ENCODE assay signal across 16 cellular contexts in the genomic region with DNA sequence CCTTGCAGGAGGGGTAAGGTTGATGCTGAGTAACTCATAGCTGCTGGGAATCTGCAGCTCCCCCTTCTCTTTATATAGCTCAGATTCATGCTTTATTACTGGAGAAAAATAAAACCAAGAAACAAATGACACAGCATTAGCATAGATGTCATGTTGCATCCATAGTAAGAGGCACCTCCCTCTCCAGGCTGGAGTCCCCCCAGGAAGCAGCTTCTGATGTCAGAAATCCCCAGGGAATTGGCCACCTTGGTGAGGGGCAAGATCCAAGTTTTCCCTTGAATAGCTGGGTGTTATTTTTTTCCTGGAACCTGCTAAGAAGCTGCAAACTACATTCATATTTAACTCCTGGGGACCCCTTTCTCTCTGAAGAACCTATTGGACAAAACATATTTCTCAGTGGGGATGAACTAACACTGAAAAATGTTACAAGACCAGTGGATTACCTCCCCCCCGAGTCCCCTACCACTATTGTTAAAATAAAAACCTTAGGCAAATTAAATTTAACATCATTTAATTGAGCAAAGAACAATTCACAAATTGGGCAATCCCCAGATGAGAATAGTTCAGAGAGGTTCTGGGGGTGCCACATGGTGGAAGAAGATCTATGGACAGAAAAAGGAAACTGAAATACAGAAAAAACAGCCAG.
DNase-seq lines count a peak whose midpoint lies in the region; ATAC-seq and TF ChIP-seq lines count a peak whose summit lies in the region.
"Had no signal": no experiment of that assay in that cellular context is flagged by ENCODE, and none has a peak within 500 bp of the region (broad histone marks: within the 10 kb centered on the region; RNA-seq: fewer than 3 reads in every experiment).

No MANE protein-coding gene starts in this region.

- CTCF ChIA-PET in activated CD4-positive, alpha-beta T cell treated with anti-CD3 and anti-CD28 coated beads for 36 hours (lab: Charles Lee) = interaction anchor here (0.6 to 2.4 kb wide), 4 partner anchors 13 to 33 kb away, joined by 3 to 18 read pairs (median 3); no protein-coding TSS in a partner anchor
- CTCF ChIA-PET in activated CD4-positive, alpha-beta T cell treated with anti-CD3 and anti-CD28 coated beads, Interleukin-2, amount 10 ng/mL, durations not matched to agents 7 days and 5 days (lab: Charles Lee) = interaction anchor here (0.8 to 1.4 kb wide), 4 partner anchors 14 to 261 kb away, joined by 3 to 4 read pairs (median 4); no protein-coding TSS in a partner anchor

- 30 to 75% methylated on average over 1 of the region's 1 CpG for WGBS in esophagus squamous epithelium, 2 donors
- WGBS in stomach, 5 donors = 14 to 82% (median 57%) methylated on average over 1 of the region's 1 CpG

- peaks cover 15% of the 10 kb centered on the region for H3K4me1 Mint-ChIP-seq in activated CD4-positive, alpha-beta T cell treated with anti-CD3 and anti-CD28 coated beads for 36 hours
- H3K4me1 Mint-ChIP-seq in activated CD4-positive, alpha-beta T cell treated with anti-CD3 and anti-CD28 coated beads, Interleukin-2, amount 10 ng/mL, durations not matched to agents 7 days and 5 days = no peaks in the 10 kb centered on the region
- peaks cover 17% of the 10 kb centered on the region for H3K4me1 Mint-ChIP-seq in stimulated activated naive CD8-positive, alpha-beta T cell treated with anti-CD3 and anti-CD28 coated beads, Interleukin-15, Interleukin-2, amounts not matched to agents 100 ng/mL and 50 ng/mL, for 24 hours (ENCODE audit: low read depth)
- no peaks in the 10 kb centered on the region for H3K4me1 Mint-ChIP-seq in stimulated activated naive CD8-positive, alpha-beta T cell treated with anti-CD3 and anti-CD28 coated beads, Interleukin-15, amount 100 ng/mL, for 72 hours
- H3K4me1 Mint-ChIP-seq: CD4-positive, CD25-positive, alpha-beta regulatory T cell had no signal

- peaks cover 26% of the 10 kb centered on the region for H3K27me3 Mint-ChIP-seq in activated CD4-positive, alpha-beta T cell treated with anti-CD3 and anti-CD28 coated beads for 36 hours
- peaks cover 7% of the 10 kb centered on the region for H3K27me3 Mint-ChIP-seq in activated CD4-positive, alpha-beta T cell treated with anti-CD3 and anti-CD28 coated beads, Interleukin-2, amount 10 ng/mL, durations not matched to agents 7 days and 5 days
- peaks cover 30% of the 10 kb centered on the region for H3K27me3 Mint-ChIP-seq in stimulated activated naive CD8-positive, alpha-beta T cell treated with anti-CD3 and anti-CD28 coated beads, Interleukin-15, Interleukin-2, amounts not matched to agents 100 ng/mL and 50 ng/mL, for 24 hours
- peaks cover 36% of the 10 kb centered on the region for H3K27me3 Mint-ChIP-seq in stimulated activated naive CD8-positive, alpha-beta T cell treated with anti-CD3 and anti-CD28 coated beads, Interleukin-15, amount 100 ng/mL, for 72 hours

- no peaks in the 10 kb centered on the region for H3K27me3 ChIP-seq in esophagus squamous epithelium
- no peaks in the 10 kb centered on the region for H3K27me3 ChIP-seq in stomach
- H3K27me3 ChIP-seq: BLaER1 had no signal

- H3K4me3 Mint-ChIP-seq in activated CD4-positive, alpha-beta T cell treated with anti-CD3 and anti-CD28 coated beads for 36 hours = no peak overlapping the region
- H3K4me3 Mint-ChIP-seq in activated CD4-positive, alpha-beta T cell treated with anti-CD3 and anti-CD28 coated beads, Interleukin-2, amount 10 ng/mL, durations not matched to agents 7 days and 5 days = no peak overlapping the region
- H3K4me3 Mint-ChIP-seq in stimulated activated naive CD8-positive, alpha-beta T cell treated with anti-CD3 and anti-CD28 coated beads, Interleukin-15, Interleukin-2, amounts not matched to agents 100 ng/mL and 50 ng/mL, for 24 hours = no peak overlapping the region
- no peak overlapping the region for H3K4me3 Mint-ChIP-seq in stimulated activated naive CD8-positive, alpha-beta T cell treated with anti-CD3 and anti-CD28 coated beads, Interleukin-15, amount 100 ng/mL, for 72 hours
- H3K4me3 Mint-ChIP-seq: CD4-positive, CD25-positive, alpha-beta regulatory T cell had no signal

- H3K27ac ChIP-seq in esophagus squamous epithelium (peak overlapping the region in 3 of 4 donors; percentile 48 to 87 (median 53)), stomach (peak overlapping the region in 3 of 5 donors; percentile 36 to 62 (median 53))
- H3K27ac ChIP-seq: 22Rv1, BLaER1 had no signal

- H3K9me3 ChIP-seq in esophagus squamous epithelium (peaks cover 0 to 4% (median 0%) of the 10 kb centered on the region in 3 donors), stomach (peaks cover 0 to 8% (median 0%) of the 10 kb centered on the region in 4 donors)

- peak; percentile 31 for ATAC-seq in activated CD4-positive, alpha-beta T cell treated with anti-CD3 and anti-CD28 coated beads for 36 hours
- ATAC-seq in stimulated activated naive CD8-positive, alpha-beta T cell treated with anti-CD3 and anti-CD28 coated beads, Interleukin-15, amount 100 ng/mL, for 72 hours = no peak
- ATAC-seq: GM12878, HCT116 had no signal

- peaks cover 0 to 25% (median 0%) of the 10 kb centered on the region in 3 donors for H3K4me1 ChIP-seq in esophagus squamous epithelium
- no peaks in the 10 kb centered on the region for H3K4me1 ChIP-seq in stomach
- H3K4me1 ChIP-seq: BLaER1 had no signal

- no peak for TF ChIP-seq EP300 in stomach (IDR thresholded peaks at IDR 0.05)

- intact Hi-C loops in activated CD4-positive, alpha-beta T cell treated with anti-CD3 and anti-CD28 coated beads for 36 hours (cut with DNase I, micrococcal nuclease) = no loop called here
- intact Hi-C loops in esophagus squamous epithelium (cut with DNase I) = no loop called here
- intact Hi-C loops in stomach (cut with DNase I; ENCODE audit: low total_unique reads) = no loop called here

- H3K36me3 ChIP-seq in esophagus squamous epithelium = no peaks in the 10 kb centered on the region
- no peaks in the 10 kb centered on the region for H3K36me3 ChIP-seq in stomach
- H3K36me3 ChIP-seq: BLaER1 had no signal

- POLR2A ChIA-PET in activated CD4-positive, alpha-beta T cell treated with anti-CD3 and anti-CD28 coated beads for 36 hours (lab: Charles Lee) = interaction anchor here (0.6 to 1.0 kb wide), 2 partner anchors 163 to 164 kb away, joined by 3 read pairs; partner anchors contain the start of gene NAMPT
- POLR2A ChIA-PET in activated CD4-positive, alpha-beta T cell treated with anti-CD3 and anti-CD28 coated beads, Interleukin-2, amount 10 ng/mL, durations not matched to agents 7 days and 5 days (lab: Charles Lee) = no interaction called here

- no peak for TF ChIP-seq POLR2A in esophagus squamous epithelium (IDR thresholded peaks at IDR 0.05)
- no peak for TF ChIP-seq POLR2A in stomach (IDR thresholded peaks at IDR 0.05)

- H3K36me3 Mint-ChIP-seq in activated CD4-positive, alpha-beta T cell treated with anti-CD3 and anti-CD28 coated beads for 36 hours (ENCODE audit: low read depth) = peaks cover 12% of the 10 kb centered on the region
- H3K36me3 Mint-ChIP-seq in activated CD4-positive, alpha-beta T cell treated with anti-CD3 and anti-CD28 coated beads, Interleukin-2, amount 10 ng/mL, durations not matched to agents 7 days and 5 days (ENCODE audit: low read depth) = no peaks in the 10 kb centered on the region
- peaks cover 15% of the 10 kb centered on the region for H3K36me3 Mint-ChIP-seq in stimulated activated naive CD8-positive, alpha-beta T cell treated with anti-CD3 and anti-CD28 coated beads, Interleukin-15, Interleukin-2, amounts not matched to agents 100 ng/mL and 50 ng/mL, for 24 hours (ENCODE audit: low read depth)
- H3K36me3 Mint-ChIP-seq: CD4-positive, CD25-positive, alpha-beta regulatory T cell had no signal

- H3K27ac Mint-ChIP-seq in activated CD4-positive, alpha-beta T cell treated with anti-CD3 and anti-CD28 coated beads for 36 hours = no peak overlapping the region
- no peak overlapping the region for H3K27ac Mint-ChIP-seq in activated CD4-positive, alpha-beta T cell treated with anti-CD3 and anti-CD28 coated beads, Interleukin-2, amount 10 ng/mL, durations not matched to agents 7 days and 5 days
- peak overlapping the region; percentile 65 for H3K27ac Mint-ChIP-seq in stimulated activated naive CD8-positive, alpha-beta T cell treated with anti-CD3 and anti-CD28 coated beads, Interleukin-15, Interleukin-2, amounts not matched to agents 100 ng/mL and 50 ng/mL, for 24 hours
- peak overlapping the region in 1 of 2 donors; percentile 61 for H3K27ac Mint-ChIP-seq in stimulated activated naive CD8-positive, alpha-beta T cell treated with anti-CD3 and anti-CD28 coated beads, Interleukin-15, amount 100 ng/mL, for 72 hours
- H3K27ac Mint-ChIP-seq: CD4-positive, CD25-positive, alpha-beta regulatory T cell had no signal

- H3K9me3 Mint-ChIP-seq in activated CD4-positive, alpha-beta T cell treated with anti-CD3 and anti-CD28 coated beads for 36 hours (ENCODE audit: low read depth) = peaks cover 26% of the 10 kb centered on the region
- H3K9me3 Mint-ChIP-seq in activated CD4-positive, alpha-beta T cell treated with anti-CD3 and anti-CD28 coated beads, Interleukin-2, amount 10 ng/mL, durations not matched to agents 7 days and 5 days = peaks cover 37% of the 10 kb centered on the region
- peaks cover 25% of the 10 kb centered on the region for H3K9me3 Mint-ChIP-seq in stimulated activated naive CD8-positive, alpha-beta T cell treated with anti-CD3 and anti-CD28 coated beads, Interleukin-15, Interleukin-2, amounts not matched to agents 100 ng/mL and 50 ng/mL, for 24 hours
- peaks cover 15 to 29% of the 10 kb centered on the region in 2 donors for H3K9me3 Mint-ChIP-seq in stimulated activated naive CD8-positive, alpha-beta T cell treated with anti-CD3 and anti-CD28 coated beads, Interleukin-15, amount 100 ng/mL, for 72 hours

- H3K4me3 ChIP-seq in esophagus squamous epithelium = no peak overlapping the region
- no peak overlapping the region for H3K4me3 ChIP-seq in stomach
- H3K4me3 ChIP-seq: BLaER1, GM12878 had no signal

- DNase-seq in activated CD4-positive, alpha-beta T cell treated with anti-CD3 and anti-CD28 coated beads for 36 hours = no peak
- DNase-seq in activated CD4-positive, alpha-beta T cell treated with anti-CD3 and anti-CD28 coated beads, Interleukin-2, amount 10 ng/mL, durations not matched to agents 7 days and 5 days = no peak
- DNase-seq in stimulated activated naive CD8-positive, alpha-beta T cell treated with anti-CD3 and anti-CD28 coated beads, Interleukin-15, amount 100 ng/mL, for 72 hours = no peak
- no peak for DNase-seq in esophagus squamous epithelium (lab: John Stamatoyannopoulos, UW)
- DNase-seq in stomach = no peak
- DNase-seq in NCI-H1694 treated with DMSO at 0.1 percent for 48 hours (lab: John Stamatoyannopoulos, UW) = no peak
- no peak for DNase-seq in stimulated activated CD4-positive, alpha-beta T cell treated with anti-CD3 and anti-CD28 coated beads, Interleukin-4, amount 100 ng/mL, for 1 hour
- DNase-seq: AML-193; Calu3; CD4-positive, CD25-positive, alpha-beta regulatory T cell; DMS 273 treated with DMSO at 0.1 percent for 48 hours had no signal

- no peak for TF ChIP-seq CTCF in esophagus squamous epithelium (IDR thresholded peaks at IDR 0.05)
- TF ChIP-seq CTCF in stomach (IDR thresholded peaks at IDR 0.05) = no peak
